Comparison of ENCODE assay signal across 9 cellular contexts in genomic region chr3:169744332-169745054, GRCh38. TPM values are rescaled to one million over a fixed set of nuclear protein-coding genes. Genes with fewer than 3 reads are reported as not detected.
DNase-seq lines count a peak whose midpoint lies in the region; ATAC-seq and TF ChIP-seq lines count a peak whose summit lies in the region.
"Had no signal": no experiment of that assay in that cellular context is flagged by ENCODE, and none has a peak within 500 bp of the region (broad histone marks: within the 10 kb centered on the region; RNA-seq: fewer than 3 reads in every experiment).

No MANE protein-coding gene starts in this region.

- TF ChIP-seq CTCF in Panc1 (IDR thresholded peaks at IDR 0.05) = peak; percentile 55; the same call in 1 of the 2 replicates
- peak; percentile 25 for TF ChIP-seq CTCF in fibroblast of mammary gland (conservative IDR thresholded peaks at IDR 0.05; ENCODE audit: control insufficient read depth, insufficient read depth, low read depth, low read length)
- peak; percentile 40 for TF ChIP-seq CTCF in upper lobe of right lung (IDR thresholded peaks at IDR 0.05)

- ATAC-seq in Right ventricle myocardium superior (ENCODE audit: poor library complexity) = peak; percentile 58
- ATAC-seq in Panc1 = no peak
- no peak for ATAC-seq in upper lobe of right lung
- no peak for ATAC-seq in HG02763 (IDR thresholded peaks at IDR 0.05; ENCODE audit: unreplicated experiment)
- no peak for ATAC-seq in GM21619 (IDR thresholded peaks at IDR 0.05; ENCODE audit: unreplicated experiment)

- H3K4me1 ChIP-seq in Panc1 (ENCODE audit: control insufficient read depth, insufficient read depth, low read length) (no peaks in the 10 kb centered on the region), upper lobe of right lung (no peaks in the 10 kb centered on the region)

- H3K27ac ChIP-seq in Panc1 (ENCODE audit: low read length) = no peak overlapping the region
- no peak overlapping the region for H3K27ac ChIP-seq in upper lobe of right lung

- no peak for DNase-seq in Right ventricle myocardium superior
- DNase-seq in cardiac septum (ENCODE audit: low spot score) = no peak
- DNase-seq in Panc1 (ENCODE audit: low read depth, low spot score) = no peak
- DNase-seq in fibroblast of mammary gland (ENCODE audit: low read depth) = peak; percentile 19
- DNase-seq in upper lobe of right lung = no peak
- no peak for DNase-seq in COLO829 (ENCODE audit: low spot score)
- DNase-seq: EL had no signal

- H3K9me3 ChIP-seq in Panc1 (ENCODE audit: control insufficient read depth, insufficient read depth, low read depth, low read length) (no peaks in the 10 kb centered on the region), upper lobe of right lung (no peaks in the 10 kb centered on the region)

- intact Hi-C loops in Right ventricle myocardium superior (cut with DNase I) (loop anchor here (5.0 to 10.0 kb wide), 3 partner anchors 57 to 700 kb away; no protein-coding TSS in a partner anchor), cardiac septum (cut with DNase I) (loop anchor here (5.0 to 10.0 kb wide), 2 partner anchors 612 to 790 kb away; no protein-coding TSS in a partner anchor), Panc1 (cut with micrococcal nuclease; ENCODE audit: unreplicated experiment) (loop anchor here (1.0 to 5.0 kb wide), 2 partner anchors 597 to 611 kb away; no protein-coding TSS in a partner anchor), upper lobe of right lung (cut with DNase I) (no loop called here)

- BruUV-seq in Panc1 (replicated peaks; lab: Mats Ljungman, UMichigan) = no TSS peak

- H3K27me3 ChIP-seq in Panc1 (ENCODE audit: control insufficient read depth, insufficient read depth, low read length) = peaks cover 34% of the 10 kb centered on the region
- H3K27me3 ChIP-seq in upper lobe of right lung = peaks cover 8% of the 10 kb centered on the region

- in situ Hi-C loops in Panc1 (cut with HindIII; ENCODE audit: low pct_unique_long_range_greater_than_20kb, low sequenced_read_pairs) = no loop called here

- POLR2A ChIA-PET in Panc1 (lab: Charles Lee) = interaction anchor here (0.7 kb wide), 1 partner anchor 714 kb away, joined by 3 read pairs; no protein-coding TSS in a partner anchor

- CTCF ChIA-PET in Panc1 (lab: Charles Lee) = interaction anchor here (1.1 kb wide), 1 partner anchor 80 kb away, joined by 3 read pairs; no protein-coding TSS in a partner anchor

- H3K36me3 ChIP-seq in Panc1 (ENCODE audit: control insufficient read depth, insufficient read depth, low read length) (no peaks in the 10 kb centered on the region), upper lobe of right lung (no peaks in the 10 kb centered on the region)

- H3K4me3 ChIP-seq in Panc1 (ENCODE audit: low read depth in 2 of 2, low read length in 2 of 2) (no peak overlapping the region), fibroblast of mammary gland (ENCODE audit: control insufficient read depth, low read depth, low read length) (no peak overlapping the region), upper lobe of right lung (no peak overlapping the region)

RNA-seq across cellular contexts. Expression of gene TERC, which starts 20.4 kb away (rescaled TPM):
- 1.5 TPM for total RNA-seq in Right ventricle myocardium superior
- total RNA-seq in cardiac septum = 0.86 TPM
- total RNA-seq in Panc1 (2021; ENCODE audit: unreplicated experiment) = 6.0 TPM
- 1.6 TPM for polyA plus RNA-seq in Panc1 (2012; ENCODE audit: insufficient read length)
- 5.4 TPM for total RNA-seq in upper lobe of right lung

RNA-seq across cellular contexts. Expression of gene ACTRT3, which starts 24.9 kb away (rescaled TPM):
- 0.59 TPM for total RNA-seq in Right ventricle myocardium superior
- total RNA-seq in cardiac septum = 0.57 TPM
- 1.7 TPM for total RNA-seq in Panc1 (2021; ENCODE audit: unreplicated experiment)
- 2.4 TPM for polyA plus RNA-seq in Panc1 (2012; ENCODE audit: insufficient read length)
- total RNA-seq in upper lobe of right lung = 1.2 TPM

RNA-seq across cellular contexts. Expression of gene MYNN, which starts 28.7 kb away (rescaled TPM):
- 11.4 TPM for total RNA-seq in Right ventricle myocardium superior
- total RNA-seq in cardiac septum = 11.6 TPM
- 16.2 TPM for total RNA-seq in Panc1 (2021; ENCODE audit: unreplicated experiment)
- 8.9 TPM for polyA plus RNA-seq in Panc1 (2012; ENCODE audit: insufficient read length)
- total RNA-seq in upper lobe of right lung = 14.6 TPM
